In the genomic region with DNA sequence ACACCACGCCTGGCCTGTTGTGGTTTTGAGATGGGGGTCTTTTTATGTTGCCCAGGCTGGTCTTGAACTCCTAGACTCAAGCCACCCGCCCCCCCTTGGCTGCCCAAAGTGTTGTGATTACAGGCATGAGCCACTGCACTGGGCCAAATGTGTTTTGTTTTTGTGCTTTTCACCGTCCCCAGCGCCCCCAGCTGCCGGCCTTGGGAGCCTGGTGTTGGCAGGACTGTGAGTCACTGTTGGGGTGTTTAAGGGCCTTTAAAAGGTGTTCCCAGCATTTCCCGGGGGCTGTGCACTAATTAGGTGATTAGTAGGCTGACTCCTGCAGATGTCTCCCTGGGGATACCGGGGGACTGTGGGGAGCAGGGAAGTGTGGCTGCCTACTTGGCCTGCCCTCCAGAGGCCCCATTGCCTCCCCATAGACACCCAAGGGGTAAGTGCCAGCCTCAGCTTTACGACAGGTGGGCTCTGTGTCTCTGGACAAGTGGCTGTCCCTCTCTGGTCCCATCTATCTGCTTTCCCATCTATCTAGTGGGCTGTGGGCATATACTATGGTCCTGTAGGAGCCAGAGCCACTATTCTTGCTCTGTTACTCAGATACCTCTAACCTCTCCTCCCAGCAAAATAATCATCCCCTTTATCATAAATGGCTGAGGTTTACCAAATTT, we compare ENCODE assay signal across 12 cellular contexts. TPM values are rescaled to one million over a fixed set of nuclear protein-coding genes. Genes with fewer than 3 reads are reported as not detected.
DNase-seq lines count a peak whose midpoint lies in the region; ATAC-seq and TF ChIP-seq lines count a peak whose summit lies in the region.
"Had no signal": no experiment of that assay in that cellular context is flagged by ENCODE, and none has a peak within 500 bp of the region (broad histone marks: within the 10 kb centered on the region; RNA-seq: fewer than 3 reads in every experiment).

No MANE protein-coding gene starts in this region.

- peak overlapping the region; percentile 63 for H2BK15ac ChIP-seq in mesenchymal stem cell (ENCODE audit: low read depth, poor library complexity, severe bottlenecking)

- H3K23ac ChIP-seq in mesenchymal stem cell (ENCODE audit: low read length in 2 of 2): no peak overlapping the region

- H3K27me3 ChIP-seq in BLaER1 (no peaks in the 10 kb centered on the region), mesenchymal stem cell (ENCODE audit: control insufficient read depth in 1 of 2, insufficient read depth in 1 of 2, low read length in 2 of 2) (peaks cover 0 to 5% of the 10 kb centered on the region in 2 experiments)

- no peak overlapping the region for H3K27ac ChIP-seq in BLaER1
- H3K27ac ChIP-seq in mesenchymal stem cell (ENCODE audit: low read length, poor library complexity, severe bottlenecking): no peak overlapping the region

- H3K79me1 ChIP-seq in mesenchymal stem cell (replicated peaks; ENCODE audit: low read length, poor library complexity, severe bottlenecking): no peaks in the 10 kb centered on the region

- no peak overlapping the region for H4K91ac ChIP-seq in mesenchymal stem cell (ENCODE audit: low read length)

- H3K4me1 Mint-ChIP-seq in activated T-cell treated with anti-CD3 and anti-CD28 coated beads, Interleukin-2, amount 50 U/mL, for 4 hours (ENCODE audit: low read depth): peaks cover 3% of the 10 kb centered on the region

- ATAC-seq in HG03139 (IDR thresholded peaks at IDR 0.05; ENCODE audit: unreplicated experiment): no peak
- ATAC-seq in activated T-cell treated with anti-CD3 and anti-CD28 coated beads, Interleukin-2, amount 50 U/mL, for 4 hours: no peak

- no peak overlapping the region for H2AK5ac ChIP-seq in mesenchymal stem cell (ENCODE audit: low read length, severe bottlenecking)

- no peak overlapping the region for H2BK5ac ChIP-seq in mesenchymal stem cell (ENCODE audit: low read depth, low read length, poor library complexity, severe bottlenecking)

- no peak overlapping the region for H2BK120ac ChIP-seq in mesenchymal stem cell (ENCODE audit: low read depth, low read length)

- H3K36me3 ChIP-seq in BLaER1 (no peaks in the 10 kb centered on the region), mesenchymal stem cell (ENCODE audit: control insufficient read depth in 1 of 2, insufficient read depth in 2 of 2, low read depth in 1 of 2, low read length in 2 of 2) (no peaks in the 10 kb centered on the region)

- H3K9ac ChIP-seq in BLaER1 (no peak overlapping the region), mesenchymal stem cell (ENCODE audit: low read length) (no peak overlapping the region)

- no peaks in the 10 kb centered on the region for H3K36me3 Mint-ChIP-seq in activated T-cell treated with anti-CD3 and anti-CD28 coated beads, Interleukin-2, amount 50 U/mL, for 4 hours (ENCODE audit: insufficient read depth)

- no peak overlapping the region for H4K8ac ChIP-seq in mesenchymal stem cell (ENCODE audit: low read length)

- H3K14ac ChIP-seq in mesenchymal stem cell (ENCODE audit: low read length in 2 of 2): peak overlapping the region in 1 of 2 experiments; percentile 80

- peak overlapping the region; percentile 24; the same call in 1 of the 2 replicates for H3K4me2 ChIP-seq in BLaER1
- no peak overlapping the region for H3K4me2 ChIP-seq in mesenchymal stem cell (ENCODE audit: low read length, poor library complexity, severe bottlenecking)

- H3K4me3 Mint-ChIP-seq in activated T-cell treated with anti-CD3 and anti-CD28 coated beads, Interleukin-2, amount 50 U/mL, for 4 hours: no peak overlapping the region
- H3K4me3 Mint-ChIP-seq: stimulated activated naive CD8-positive, alpha-beta T cell treated with anti-CD3 and anti-CD28 coated beads, Interleukin-15, Interleukin-2, amounts not matched to agents 100 ng/mL and 50 ng/mL, for 24 hours had no signal

- H2AFZ ChIP-seq in mesenchymal stem cell (ENCODE audit: low read depth, low read length): no peak overlapping the region

- peak; percentile 30 for TF ChIP-seq CTCF in cardiac fibroblast (IDR thresholded peaks at IDR 0.05; ENCODE audit: low read depth, low read length)

- H3K9me3 ChIP-seq in BLaER1 (no peaks in the 10 kb centered on the region), mesenchymal stem cell (ENCODE audit: control insufficient read depth, low read length) (no peaks in the 10 kb centered on the region)

- H3K9me3 Mint-ChIP-seq in activated T-cell treated with anti-CD3 and anti-CD28 coated beads, Interleukin-2, amount 50 U/mL, for 4 hours: no peaks in the 10 kb centered on the region
- H3K9me3 Mint-ChIP-seq: stimulated activated naive CD8-positive, alpha-beta T cell treated with anti-CD3 and anti-CD28 coated beads, Interleukin-15, Interleukin-2, amounts not matched to agents 100 ng/mL and 50 ng/mL, for 24 hours had no signal

- 45% methylated on average over 8 of the region's 8 CpGs for WGBS in mesenchymal stem cell

- peak overlapping the region in 1 of 2 experiments; percentile 57 for H3K18ac ChIP-seq in mesenchymal stem cell (ENCODE audit: low read depth in 1 of 2, low read length in 2 of 2)

- H3K4me1 ChIP-seq in BLaER1 (peaks cover 41% of the 10 kb centered on the region), mesenchymal stem cell (ENCODE audit: control insufficient read depth, insufficient read depth, low read depth, low read length) (peaks cover 10% of the 10 kb centered on the region)

- H3K27me3 Mint-ChIP-seq in activated T-cell treated with anti-CD3 and anti-CD28 coated beads, Interleukin-2, amount 50 U/mL, for 4 hours (ENCODE audit: low read depth): no peaks in the 10 kb centered on the region
- H3K27me3 Mint-ChIP-seq: progenitor cell of endocrine pancreas; stimulated activated naive CD8-positive, alpha-beta T cell treated with anti-CD3 and anti-CD28 coated beads, Interleukin-15, Interleukin-2, amounts not matched to agents 100 ng/mL and 50 ng/mL, for 24 hours had no signal

- H3K4me3 ChIP-seq in BLaER1 (no peak overlapping the region), cardiac fibroblast (replicated peaks in 1 of 2; ENCODE audit: low read depth in 2 of 2, low read length in 2 of 2) (no peak overlapping the region), mesenchymal stem cell (ENCODE audit: insufficient read depth in 1 of 2, low read depth in 1 of 2, low read length in 2 of 2) (no peak overlapping the region)

- no peaks in the 10 kb centered on the region for H4K20me1 ChIP-seq in BLaER1

- H3K4ac ChIP-seq in mesenchymal stem cell (ENCODE audit: low read depth in 1 of 2, low read length in 2 of 2): peak overlapping the region in 1 of 2 experiments; percentile 33

- DNase-seq in HCEC 1CT: peak; percentile 30
- DNase-seq in cardiac fibroblast (ENCODE audit: low read depth in 2 of 2): peak; percentile 49 to 52
- DNase-seq in mesenchymal stem cell: no peak
- no peak for DNase-seq in NCI-H2081 (lab: John Stamatoyannopoulos, UW)
- DNase-seq in activated CD4-positive, alpha-beta T cell treated with anti-CD3 and anti-CD28 coated beads, Interleukin-2, amount 50 U/mL, for 48 hours: no peak
- DNase-seq in activated T-cell treated with anti-CD3 and anti-CD28 coated beads, Interleukin-2, amount 50 U/mL, for 4 hours: no peak
- DNase-seq: activated CD8-positive, alpha-beta memory T cell treated with anti-CD3 and anti-CD28 coated beads, Interleukin-2, amount 50 U/mL, for 48 hours; stimulated activated CD4-positive, alpha-beta T cell treated with anti-CD3 and anti-CD28 coated beads, Interleukin-4, amount 100 ng/mL, for 1 hour had no signal

- no peak overlapping the region for H2BK12ac ChIP-seq in mesenchymal stem cell (ENCODE audit: low read length in 2 of 2)

RNA-seq across cellular contexts. Expression of gene TLE5, which starts 11.8 kb away (rescaled TPM):
- polyA plus RNA-seq in mesenchymal stem cell (2013, experiment 1 of 2): 329 TPM
- polyA plus RNA-seq in mesenchymal stem cell (2013, experiment 2 of 2): 321 TPM
- total RNA-seq in activated T-cell treated with anti-CD3 and anti-CD28 coated beads, Interleukin-2, amount 50 U/mL, for 4 hours: 100 to 1,000 TPM; 232 to 275 (median 258) TPM

RNA-seq across cellular contexts. Expression of gene GNA11, which starts 20.1 kb away (rescaled TPM):
- polyA plus RNA-seq in mesenchymal stem cell (2013, experiment 1 of 2): 49.8 TPM
- 49.0 TPM for polyA plus RNA-seq in mesenchymal stem cell (2013, experiment 2 of 2)
- total RNA-seq in activated T-cell treated with anti-CD3 and anti-CD28 coated beads, Interleukin-2, amount 50 U/mL, for 4 hours: 10 to 100 TPM in 2 of 3 donors, 1 to 10 TPM in 1; 8.0 to 13.5 (median 11.0) TPM

RNA-seq across cellular contexts. Expression of gene TLE2, which starts 45.0 kb away (rescaled TPM):
- 9.5 TPM for polyA plus RNA-seq in mesenchymal stem cell (2013, experiment 1 of 2)
- polyA plus RNA-seq in mesenchymal stem cell (2013, experiment 2 of 2): 8.7 TPM
- total RNA-seq in activated T-cell treated with anti-CD3 and anti-CD28 coated beads, Interleukin-2, amount 50 U/mL, for 4 hours: 1 to 10 TPM; 4.8 to 5.9 (median 5.7) TPM

Comparison
In these comparisons a context has a peak if more than half of its experiments do, and no peak if none do; other contexts are left out.
1. DNase-seq: peak in HCEC 1CT (single experiment) and cardiac fibroblast (2 of 2); none in mesenchymal stem cell (single experiment), NCI-H2081 (0 of 2), activated CD4-positive, alpha-beta T cell treated with anti-CD3 and anti-CD28 coated beads, Interleukin-2, amount 50 U/mL, for 48 hours (0 of 2) and activated T-cell treated with anti-CD3 and anti-CD28 coated beads, Interleukin-2, amount 50 U/mL, for 4 hours (single experiment).